24 cellular contexts compared by ENCODE assay signal in the genomic region with DNA sequence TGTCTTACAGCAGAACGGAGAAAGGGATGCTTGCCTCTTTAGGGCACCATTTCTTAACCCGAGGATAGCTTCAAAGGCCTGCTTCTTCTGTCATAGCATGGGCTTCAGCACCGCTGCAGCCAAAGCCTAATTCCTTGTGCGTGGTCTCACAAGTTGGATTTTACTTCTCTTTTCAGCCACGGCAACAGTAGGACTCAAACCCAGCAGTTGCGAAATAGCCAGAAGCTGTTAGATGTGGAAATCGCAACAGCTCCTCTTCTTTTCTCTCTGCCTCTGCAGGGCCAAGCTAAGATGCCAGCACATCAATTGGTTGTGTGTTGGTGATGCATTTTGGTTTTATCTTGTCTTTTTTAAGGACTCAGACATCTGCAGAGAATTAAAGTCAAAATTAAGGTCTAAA. TPM values are rescaled to one million over a fixed set of nuclear protein-coding genes. Genes with fewer than 3 reads are reported as not detected.
DNase-seq lines count a peak whose midpoint lies in the region; ATAC-seq and TF ChIP-seq lines count a peak whose summit lies in the region.
"Had no signal": no experiment of that assay in that cellular context is flagged by ENCODE, and none has a peak within 500 bp of the region (broad histone marks: within the 10 kb centered on the region; RNA-seq: fewer than 3 reads in every experiment).

No MANE protein-coding gene starts in this region.

- DNase-seq in NCI-H2227 treated with DMSO at 0.1 percent for 48 hours (lab: John Stamatoyannopoulos, UW) (peak; percentile 24), NCI-H2227 (lab: John Stamatoyannopoulos, UW; ENCODE audit: unreplicated experiment) (no peak), NB4 (ENCODE audit: low read depth) (peak; percentile 89), amniotic epithelial cell (ENCODE audit: low read depth) (peak; percentile 19), occipital lobe (lab: John Stamatoyannopoulos, UW) (peak; percentile 29), posterior vena cava (ENCODE audit: low spot score) (no peak)
- DNase-seq in activated CD4-positive, alpha-beta T cell treated with anti-CD3 and anti-CD28 coated beads, Interleukin-2, amount 10 ng/mL, durations not matched to agents 24 days and 14 days, result no peak
- DNase-seq: activated naive CD4-positive, alpha-beta T cell treated with anti-CD3 and anti-CD28 coated beads, Interleukin-2, amount 50 U/mL, for 16 hours; activated T-cell treated with anti-CD3 and anti-CD28 coated beads, Interleukin-2, amount 50 U/mL, for 48 hours; colonic mucosa; kidney glomerular epithelial cell; MG63; natural killer cell; NCI-H2029; PC-3 had no signal

- no peaks in the 10 kb centered on the region for H3K4me1 Mint-ChIP-seq in activated CD4-positive, alpha-beta T cell treated with anti-CD3 and anti-CD28 coated beads, Interleukin-2, amount 10 ng/mL, durations not matched to agents 24 days and 14 days
- H3K4me1 Mint-ChIP-seq: natural killer cell had no signal

- no peak for ATAC-seq in HG02798 (IDR thresholded peaks at IDR 0.05; ENCODE audit: poor library complexity, unreplicated experiment)
- ATAC-seq: natural killer cell, PC-3 had no signal

- no peak for TF ChIP-seq CTCF in NB4 (IDR thresholded peaks at IDR 0.05; ENCODE audit: low read depth, low read length)

- no peak overlapping the region for H3K27ac Mint-ChIP-seq in activated CD4-positive, alpha-beta T cell treated with anti-CD3 and anti-CD28 coated beads, Interleukin-2, amount 10 ng/mL, durations not matched to agents 24 days and 14 days
- H3K27ac Mint-ChIP-seq: natural killer cell; progenitor cell of endocrine pancreas; stimulated activated naive CD8-positive, alpha-beta T cell treated with anti-CD3 and anti-CD28 coated beads, Interleukin-15, Interleukin-2, amounts not matched to agents 100 ng/mL and 50 ng/mL, for 24 hours; type B pancreatic cell had no signal

- H3K4me3 ChIP-seq in NB4 (ENCODE audit: low read depth, low read length), result no peak overlapping the region
- H3K4me3 ChIP-seq: colonic mucosa, HAP-1, MG63, SJSA1, skin epidermis had no signal

- no peaks in the 10 kb centered on the region for H3K27me3 Mint-ChIP-seq in activated CD4-positive, alpha-beta T cell treated with anti-CD3 and anti-CD28 coated beads, Interleukin-2, amount 10 ng/mL, durations not matched to agents 24 days and 14 days

- no peak overlapping the region for H3K4me3 Mint-ChIP-seq in activated CD4-positive, alpha-beta T cell treated with anti-CD3 and anti-CD28 coated beads, Interleukin-2, amount 10 ng/mL, durations not matched to agents 24 days and 14 days
- H3K4me3 Mint-ChIP-seq: natural killer cell; stimulated activated naive CD8-positive, alpha-beta T cell treated with anti-CD3 and anti-CD28 coated beads, Interleukin-15, Interleukin-2, amounts not matched to agents 100 ng/mL and 50 ng/mL, for 24 hours; type B pancreatic cell had no signal

- no peaks in the 10 kb centered on the region for H3K36me3 Mint-ChIP-seq in activated CD4-positive, alpha-beta T cell treated with anti-CD3 and anti-CD28 coated beads, Interleukin-2, amount 10 ng/mL, durations not matched to agents 24 days and 14 days (ENCODE audit: low read depth)
- H3K36me3 Mint-ChIP-seq: type B pancreatic cell had no signal

- peaks cover 9% of the 10 kb centered on the region for H3K9me3 Mint-ChIP-seq in activated CD4-positive, alpha-beta T cell treated with anti-CD3 and anti-CD28 coated beads, Interleukin-2, amount 10 ng/mL, durations not matched to agents 24 days and 14 days
- H3K9me3 Mint-ChIP-seq: type B pancreatic cell had no signal

- intact Hi-C loops in activated CD4-positive, alpha-beta T cell treated with anti-CD3 and anti-CD28 coated beads, Interleukin-2, amount 10 ng/mL, durations not matched to agents 24 days and 14 days (cut with micrococcal nuclease), result no loop called here
- intact Hi-C loops in posterior vena cava (cut with DNase I), result no loop called here

- no peak for TF ChIP-seq POLR2A in NB4 (IDR thresholded peaks at IDR 0.05; ENCODE audit: extremely low read depth, insufficient read length)

RNA-seq across cellular contexts. Expression of a gene that starts 3.1 kb away (rescaled TPM):
- total RNA-seq in occipital lobe (1,535 TPM), posterior vena cava (1 to 10 TPM; 1.2 to 2.8 TPM)
- 0.05 TPM in 1 of 2 replicates, not detected in the other for total RNA-seq in activated CD4-positive, alpha-beta T cell treated with anti-CD3 and anti-CD28 coated beads, Interleukin-2, amount 10 ng/mL, durations not matched to agents 24 days and 14 days
- total RNA-seq: fibroblast of villous mesenchyme; PC-3; T-helper 2 cell treated with Interferon-gamma antibody and Interleukin-4, amounts not matched to agents 100 ng/mL and 5 ng/mL, for 36 hours had no signal

Comparison
In these comparisons a context has a peak if more than half of its experiments do, and no peak if none do; other contexts are left out.
1. DNase-seq: peak in NCI-H2227 treated with DMSO at 0.1 percent for 48 hours (single experiment), NB4 (single experiment), amniotic epithelial cell (single experiment) and occipital lobe (single experiment); none in NCI-H2227 (single experiment), activated CD4-positive, alpha-beta T cell treated with anti-CD3 and anti-CD28 coated beads, Interleukin-2, amount 10 ng/mL, durations not matched to agents 24 days and 14 days (single experiment) and posterior vena cava (single experiment).
2. RNA of a gene that starts 3.1 kb away (total RNA-seq): 1,535 TPM in occipital lobe (single experiment); 1.2 to 2.8 TPM in posterior vena cava and 0.05 TPM in activated CD4-positive, alpha-beta T cell treated with anti-CD3 and anti-CD28 coated beads, Interleukin-2, amount 10 ng/mL, durations not matched to agents 24 days and 14 days; every median in the first group is over 100 times any median in the second.